ENCODE assay signal across 22 cellular contexts in the genomic region with DNA sequence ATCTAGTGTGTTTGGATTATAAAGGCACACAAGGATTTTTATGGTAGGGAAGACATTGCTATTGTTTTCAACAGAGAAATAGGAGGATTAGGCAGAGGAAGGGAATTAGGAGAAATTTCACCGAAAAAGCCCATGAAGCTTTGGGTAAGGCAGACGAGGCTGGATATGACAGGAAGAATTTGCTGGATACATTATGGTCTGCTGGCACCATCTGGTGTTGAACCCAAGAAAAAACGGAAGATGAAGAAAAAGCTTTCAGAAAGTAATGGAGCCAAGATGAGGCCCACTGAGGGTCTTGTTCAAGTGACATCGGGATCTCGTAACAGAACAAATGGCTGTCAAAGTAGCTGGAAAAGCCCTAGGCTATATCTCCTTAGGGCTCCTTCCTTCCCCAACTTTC. TPM values are rescaled to one million over a fixed set of nuclear protein-coding genes. Genes with fewer than 3 reads are reported as not detected.
DNase-seq lines count a peak whose midpoint lies in the region; ATAC-seq, FAIRE-seq and TF ChIP-seq lines count a peak whose summit lies in the region.
"Had no signal": no experiment of that assay in that cellular context is flagged by ENCODE, and none has a peak within 500 bp of the region (broad histone marks: within the 10 kb centered on the region; RNA-seq: fewer than 3 reads in every experiment).

No MANE protein-coding gene starts in this region.

- H3K9ac ChIP-seq in GM12878 (ENCODE audit: control insufficient read depth, insufficient read depth, low read length) (no peak overlapping the region), HepG2 (ENCODE audit: insufficient read depth, low read depth, low read length) (no peak overlapping the region)

- POLR2A ChIA-PET in GM12878 (lab: Charles Lee), result no interaction called here
- POLR2A ChIA-PET in HepG2 (lab: Yijun Ruan, JAX), result no interaction called here

- no peak overlapping the region for H3K27ac Mint-ChIP-seq in activated T-cell treated with anti-CD3 and anti-CD28 coated beads, Interleukin-2, amount 50 U/mL, for 72 hours
- H3K27ac Mint-ChIP-seq: CD4-positive, CD25-positive, alpha-beta regulatory T cell; T-helper 1 cell treated with Interleukin-12 subunit alpha and Interleukin-12 subunit beta and Interleukin-4 antibody, amounts not matched to agents 30 μg/mL and 1 μg/mL, for 36 hours had no signal

- WGBS in GM12878 (ENCODE audit: insufficient coverage, insufficient replicate concordance, low lambda C conversion rate, missing lambda C conversion rate), result 55% methylated on average over 5 of the region's 5 CpGs
- WGBS in HepG2 (ENCODE audit: low lambda C conversion rate), result 45% methylated on average over 5 of the region's 5 CpGs

- intact Hi-C loops in GM12878 (cut with micrococcal nuclease; ENCODE audit: unreplicated experiment) (no loop called here), HepG2 (cut with micrococcal nuclease; ENCODE audit: unreplicated experiment) (no loop called here)

- no peak overlapping the region for H2AFZ ChIP-seq in GM12878 (ENCODE audit: control insufficient read depth, low read depth, low read length)
- no peak overlapping the region for H2AFZ ChIP-seq in HepG2 (ENCODE audit: low read length)

- no peaks in the 10 kb centered on the region for H3K4me1 Mint-ChIP-seq in activated T-cell treated with anti-CD3 and anti-CD28 coated beads, Interleukin-2, amount 50 U/mL, for 72 hours (ENCODE audit: low read depth)
- H3K4me1 Mint-ChIP-seq: CD4-positive, CD25-positive, alpha-beta regulatory T cell had no signal

- H3K4me3 Mint-ChIP-seq in activated T-cell treated with anti-CD3 and anti-CD28 coated beads, Interleukin-2, amount 50 U/mL, for 72 hours, result no peak overlapping the region
- H3K4me3 Mint-ChIP-seq: CD4-positive, CD25-positive, alpha-beta regulatory T cell; T-helper 1 cell treated with Interleukin-12 subunit alpha and Interleukin-12 subunit beta and Interleukin-4 antibody, amounts not matched to agents 30 μg/mL and 1 μg/mL, for 36 hours had no signal

- CTCF ChIA-PET in GM12878 (lab: Yijun Ruan, JAX) (no interaction called here), HepG2 (lab: Yijun Ruan, JAX; ENCODE audit: low intra/inter-chr PET ratio, low total read pairs) (no interaction called here)

- TF ChIP-seq EP300 in GM12878 (IDR thresholded peaks at IDR 0.05; ENCODE audit: borderline replicate concordance in 1 of 2, control insufficient read depth in 1 of 2, low read depth in 2 of 2, low read length in 2 of 2) (no peak), HepG2 (IDR thresholded peaks at IDR 0.05; ENCODE audit: low read depth in 2 of 2, low read length in 2 of 2) (no peak), HepG2 (CRISPR knock-in tag; IDR thresholded peaks at IDR 0.05; ENCODE audit: borderline replicate concordance) (no peak)

- no peaks in the 10 kb centered on the region for H3K9me3 Mint-ChIP-seq in activated T-cell treated with anti-CD3 and anti-CD28 coated beads, Interleukin-2, amount 50 U/mL, for 72 hours
- H3K9me3 Mint-ChIP-seq: T-helper 1 cell treated with Interleukin-12 subunit alpha and Interleukin-12 subunit beta and Interleukin-4 antibody, amounts not matched to agents 30 μg/mL and 1 μg/mL, for 36 hours had no signal

- H3K79me2 ChIP-seq in GM12878 (ENCODE audit: control insufficient read depth, insufficient read depth, low read length), result no peaks in the 10 kb centered on the region
- no peaks in the 10 kb centered on the region for H3K79me2 ChIP-seq in HepG2 (ENCODE audit: insufficient read depth, low read length)

- BruUV-seq in GM12878 (replicated peaks; lab: Mats Ljungman, UMichigan) (no TSS peak), HepG2 (replicated peaks; lab: Mats Ljungman, UMichigan) (no TSS peak)

- H3K4me3 ChIP-seq in GM12865 (ENCODE audit: low read depth, low read length), result no peak overlapping the region
- no peak overlapping the region for H3K4me3 ChIP-seq in GM12878
- H3K4me3 ChIP-seq in HepG2 (replicated peaks in 1 of 3; ENCODE audit: insufficient read depth in 1 of 3, low read depth in 2 of 3, low read length in 3 of 3), result no peak overlapping the region

- H3K9me3 ChIP-seq in GM12878 (replicated peaks; ENCODE audit: control insufficient read depth, insufficient read depth, low read length), result no peaks in the 10 kb centered on the region
- H3K9me3 ChIP-seq in HepG2 (ENCODE audit: low read length), result no peaks in the 10 kb centered on the region
- H3K9me3 ChIP-seq: Caco-2 had no signal

- no peak for DNase-seq in GM12865 (ENCODE audit: low read depth)
- DNase-seq in KBM-7, result peak; percentile 12
- no peak for DNase-seq in GM12878 (ENCODE audit: low read depth, low spot score)
- DNase-seq in HepG2 (ENCODE audit: low spot score), result no peak
- DNase-seq in ecto neural progenitor cell (ENCODE audit: low spot score), result no peak
- DNase-seq in medulla oblongata (ENCODE audit: extremely low spot score), result no peak
- DNase-seq in SKM-1 treated with dmso at 0.1 percent for 144 hours (lab: John Stamatoyannopoulos, UW; ENCODE audit: unreplicated experiment), result no peak
- DNase-seq in activated T-cell treated with anti-CD3 and anti-CD28 coated beads, Interleukin-2, amount 50 U/mL, for 72 hours, result no peak
- DNase-seq: ACHN; AML-193; Caco-2; CD4-positive, CD25-positive, alpha-beta regulatory T cell; DMS153; Kasumi-1; NCI-H146; NCI-H2081; NCI-H510A treated with DMSO at 0.1 percent for 48 hours; NCI-H82; SHP77 had no signal

- in situ Hi-C loops in KBM-7 (cut with MboI; ENCODE audit: low pct_unique_long_range_greater_than_20kb, low sequenced_read_pairs), result no loop called here
- in situ Hi-C loops in GM12878 (cut with MboI), result no loop called here
- in situ Hi-C loops in HepG2 (cut with HindIII; ENCODE audit: extremely low pct_ligation_motif_present, low pct_unique_long_range_greater_than_20kb), result no loop called here

- H3K4me1 ChIP-seq in GM12878 (ENCODE audit: control insufficient read depth, insufficient read depth, low read length), result no peaks in the 10 kb centered on the region
- H3K4me1 ChIP-seq in HepG2 (ENCODE audit: insufficient read depth, low read length), result peaks cover 1% of the 10 kb centered on the region; the same call in 1 of the 2 replicates
- H3K4me1 ChIP-seq: Caco-2 had no signal

- FAIRE-seq in GM12878 (lab: Jason Lieb, UNC) (no peak), HepG2 (lab: Jason Lieb, UNC) (no peak)

- TF ChIP-seq POLR2A in GM12878 (IDR thresholded peaks at IDR 0.05; ENCODE audit: low read depth, low read length) (no peak), HepG2 (IDR thresholded peaks at IDR 0.05; ENCODE audit: insufficient read depth in 1 of 2, low read depth in 2 of 2, low read length in 2 of 2) (no peak)

- no peak overlapping the region for H3K4me2 ChIP-seq in GM12878 (ENCODE audit: control insufficient read depth, insufficient read depth)
- H3K4me2 ChIP-seq in HepG2 (ENCODE audit: low read depth, low read length), result no peak overlapping the region

- peak; percentile 1 for TF ChIP-seq CTCF in GM12865 (IDR thresholded peaks at IDR 0.05; ENCODE audit: insufficient read depth, low read depth, low read length, missing control alignments)
- TF ChIP-seq CTCF in GM12878 (IDR thresholded peaks at IDR 0.05 in 2 of 3, conservative IDR thresholded peaks at IDR 0.05 in 1 of 3; ENCODE audit: control insufficient read depth in 2 of 3, extremely low read depth in 1 of 3, insufficient read depth in 1 of 3, low read depth in 3 of 3, low read length in 3 of 3), result no peak; a peak in 1 of 6 replicates
- peak; percentile 32; the same call in 1 of the 2 replicates for TF ChIP-seq CTCF in HepG2 (CRISPR knock-in tag; IDR thresholded peaks at IDR 0.05)

- ATAC-seq in GM12878 (no peak), HepG2 (no peak)
- ATAC-seq in activated T-cell treated with anti-CD3 and anti-CD28 coated beads, Interleukin-2, amount 50 U/mL, for 72 hours (replicated peaks in 1 of 2), result no peak
- ATAC-seq: SK-N-SH treated with all-trans-retinoic acid at 6 μM for 48 hours had no signal

- no peak overlapping the region for H3K27ac ChIP-seq in GM12878 (ENCODE audit: control insufficient read depth, insufficient read depth)
- no peak overlapping the region for H3K27ac ChIP-seq in HepG2 (ENCODE audit: extremely low read length, insufficient read depth, low read length)

- no peaks in the 10 kb centered on the region for H3K36me3 ChIP-seq in GM12878 (ENCODE audit: control insufficient read depth in 2 of 2, insufficient read depth in 2 of 2, low read length in 1 of 2)
- H3K36me3 ChIP-seq in HepG2 (replicated peaks in 1 of 2; ENCODE audit: control insufficient read depth in 1 of 2, insufficient read depth in 2 of 2, low read length in 2 of 2), result no peaks in the 10 kb centered on the region

- SMC1A ChIA-PET in GM12878 (lab: Charles Lee; ENCODE audit: uncharacterized antibody, unreplicated experiment), result interaction anchor here (0.9 kb wide), 1 partner anchor 390 kb away, joined by 4 read pairs; no protein-coding TSS in a partner anchor

- no peaks in the 10 kb centered on the region for H3K36me3 Mint-ChIP-seq in activated T-cell treated with anti-CD3 and anti-CD28 coated beads, Interleukin-2, amount 50 U/mL, for 72 hours (ENCODE audit: insufficient read depth in 2 of 2)
- H3K36me3 Mint-ChIP-seq: CD4-positive, CD25-positive, alpha-beta regulatory T cell had no signal

- H3K27me3 ChIP-seq in GM12878 (replicated peaks in 1 of 2; ENCODE audit: control insufficient read depth in 2 of 2, insufficient read depth in 2 of 2, low read length in 1 of 2) (no peaks in the 10 kb centered on the region), HepG2 (ENCODE audit: control insufficient read depth in 1 of 2, insufficient read depth in 2 of 2, low read length in 2 of 2) (peaks cover 0 to 2% of the 10 kb centered on the region in 2 experiments; a peak in 1 of 5 replicates)

- TF ChIP-seq RAD21 in GM12878 (IDR thresholded peaks at IDR 0.05; ENCODE audit: insufficient read depth, low read depth, low read length) (0 out of 2 replicates have a peak, but pooled peaks have one; percentile 24), HepG2 (CRISPR knock-in tag; IDR thresholded peaks at IDR 0.05) (no peak)

- H4K20me1 ChIP-seq in GM12878 (ENCODE audit: control insufficient read depth, insufficient read depth) (no peaks in the 10 kb centered on the region), HepG2 (ENCODE audit: insufficient read depth, low read length) (no peaks in the 10 kb centered on the region)

- peaks cover 39% of the 10 kb centered on the region for H3K27me3 Mint-ChIP-seq in activated T-cell treated with anti-CD3 and anti-CD28 coated beads, Interleukin-2, amount 50 U/mL, for 72 hours (ENCODE audit: low read depth)

- RAD21 ChIA-PET in GM12878 (lab: Charles Lee; ENCODE audit: unreplicated experiment), result no interaction called here

RNA-seq across cellular contexts. Expression of gene OR2J2, which starts 56.5 kb away (rescaled TPM):
- total RNA-seq in GM12878 (2013; cell fraction: nucleolus; rRNA removed), result not detected in 2 replicates
- total RNA-seq in GM12878 (2014; rRNA removed) (not detected in 2 replicates), GM12878 (2014; rRNA removed; fragmentation: Illumina TruSeq; extraction: Trizol) (not detected in 2 replicates), GM12878 (2021) (not detected in 2 replicates), HepG2 (2016; rRNA removed; fragmentation: Illumina TruSeq; extraction: Trizol) (not detected in 2 replicates)
- not detected for polyA plus RNA-seq in GM12878 (2011; ENCODE audit: low read depth)
- polyA plus RNA-seq in GM12878 (2011; rRNA removed) (not detected in 2 replicates), GM12878 (2014; fragmentation: Illumina TruSeq; extraction: Trizol) (not detected in 2 replicates), GM12878 (2014; fragmentation: Nextera tagmentation; extraction: Ambion mirVana) (not detected), GM12878 (2014; rRNA removed) (not detected in 2 replicates), GM12878 (2016; fragmentation: Nextera tagmentation; extraction: Ambion mirVana) (not detected), HepG2 (2011; rRNA removed) (0.09 and 0.36 TPM in 2 replicates)
- polyA plus RNA-seq in GM12878 (2011; cell fraction: cytosol; rRNA removed), result not detected in 2 replicates
- not detected in 2 replicates for polyA plus RNA-seq in GM12878 (2011; cell fraction: nucleus; rRNA removed)
- polyA plus RNA-seq in GM12878 (2012), result not detected in 2 replicates
- polyA minus RNA-seq in GM12878 (2011; rRNA and poly(A)+ RNA removed), result not detected in 2 replicates
- polyA minus RNA-seq in GM12878 (2011; cell fraction: cytosol; rRNA and poly(A)+ RNA removed), result not detected in 2 replicates
- not detected in 2 replicates for polyA minus RNA-seq in GM12878 (2011; cell fraction: nucleus; rRNA and poly(A)+ RNA removed)
- not detected in 2 replicates for total RNA-seq in HepG2 (2016; cell fraction: cytosol; rRNA removed; fragmentation: Illumina TruSeq; extraction: Trizol; ENCODE audit: low read depth)
- total RNA-seq in HepG2 (2016; cell fraction: insoluble cytoplasmic fraction; rRNA removed; fragmentation: Illumina TruSeq; extraction: Trizol), result not detected in 2 replicates
- total RNA-seq in HepG2 (2016; cell fraction: membrane; rRNA removed; fragmentation: Illumina TruSeq; extraction: Trizol), result not detected in 2 replicates
- total RNA-seq in HepG2 (2016; cell fraction: nucleus; rRNA removed; fragmentation: Illumina TruSeq; extraction: Trizol), result not detected in 2 replicates
- 0.08 TPM in 1 of 2 replicates, not detected in the other for polyA plus RNA-seq in HepG2 (2011; cell fraction: cytosol; rRNA removed)
- 0.71 and 0.85 TPM in 2 replicates for polyA plus RNA-seq in HepG2 (2011; cell fraction: nucleus; rRNA removed)
- not detected in 2 replicates for polyA plus RNA-seq in HepG2 (2012)
- polyA plus RNA-seq in HepG2 (2016; cell fraction: cytosol; fragmentation: Illumina TruSeq; extraction: Trizol; ENCODE audit: low read depth), result not detected in 2 replicates
- polyA plus RNA-seq in HepG2 (2016; cell fraction: insoluble cytoplasmic fraction; fragmentation: Illumina TruSeq; extraction: Trizol; ENCODE audit: low read depth), result not detected in 2 replicates
- polyA plus RNA-seq in HepG2 (2016; cell fraction: membrane; fragmentation: Illumina TruSeq; extraction: Trizol; ENCODE audit: low read depth), result not detected in 2 replicates
- polyA plus RNA-seq in HepG2 (2016; cell fraction: nucleus; fragmentation: Illumina TruSeq; extraction: Trizol; ENCODE audit: insufficient read depth, low read depth), result not detected in 2 replicates
- polyA minus RNA-seq in HepG2 (2011; rRNA and poly(A)+ RNA removed; ENCODE audit: low replicate concordance), result 6.8 TPM in 1 of 2 replicates, not detected in the other
- polyA minus RNA-seq in HepG2 (2011; cell fraction: cytosol; rRNA and poly(A)+ RNA removed), result not detected in 2 replicates
- polyA minus RNA-seq in HepG2 (2011; cell fraction: nucleus; rRNA and poly(A)+ RNA removed), result 5.2 and 13.1 TPM in 2 replicates
- total RNA-seq in activated T-cell treated with anti-CD3 and anti-CD28 coated beads, Interleukin-2, amount 50 U/mL, for 72 hours, result not detected
- total RNA-seq: Caco-2; CD4-positive, CD25-positive, alpha-beta regulatory T cell; H4 had no signal
- polyA plus RNA-seq: CD4-positive, CD25-positive, alpha-beta regulatory T cell had no signal

Comparison
In these comparisons a context has a peak if more than half of its experiments do, and no peak if none do; other contexts are left out.
1. CTCF ChIP-seq: peak in GM12865 (single experiment) and HepG2 (single experiment); none in GM12878 (0 of 3).